In genomic region chr9:124384849-124385248, GRCh38 we compare ENCODE assay signal across 17 cellular contexts.
"Had no signal": no experiment of that assay in that cellular context is flagged by ENCODE, and none has a peak within 500 bp of the region (broad histone marks: within the 10 kb centered on the region; RNA-seq: fewer than 3 reads in every experiment).

No MANE protein-coding gene starts in this region.

- H3K27ac Mint-ChIP-seq: activated CD4-positive, alpha-beta memory T cell treated with anti-CD3 and anti-CD28 coated beads, Interleukin-2, amount 10 ng/mL, durations not matched to agents 7 days and 5 days; activated T-cell treated with anti-CD3 and anti-CD28 coated beads, Interleukin-2, amount 50 U/mL, for 24 hours; endodermal cell; neural progenitor cell; stimulated activated memory B cell treated with anti-CD40 and anti-IgM and Interleukin-4, amounts not matched to agents 10 μg/mL and 1 μg/mL and 100 μg/mL, for 72 hours had no signal

- ATAC-seq: gastrocnemius medialis; left colon; stimulated activated memory B cell treated with anti-CD40 and anti-IgM and Interleukin-4, amounts not matched to agents 10 μg/mL and 1 μg/mL and 100 μg/mL, for 72 hours had no signal

- H3K27me3 Mint-ChIP-seq: activated CD4-positive, alpha-beta memory T cell treated with anti-CD3 and anti-CD28 coated beads, Interleukin-2, amount 10 ng/mL, durations not matched to agents 7 days and 5 days; activated T-cell treated with anti-CD3 and anti-CD28 coated beads, Interleukin-2, amount 50 U/mL, for 24 hours; naive B cell; stimulated activated memory B cell treated with anti-CD40 and anti-IgM and Interleukin-4, amounts not matched to agents 10 μg/mL and 1 μg/mL and 100 μg/mL, for 72 hours had no signal

- DNase-seq: activated CD4-positive, alpha-beta memory T cell treated with anti-CD3 and anti-CD28 coated beads, Interleukin-2, amount 10 ng/mL, durations not matched to agents 7 days and 5 days; activated effector memory CD4-positive, alpha-beta T cell treated with Interleukin-2 at 50 U/mL for 16 hours; activated naive CD4-positive, alpha-beta T cell treated with anti-CD3 and anti-CD28 coated beads, Interleukin-2, amount 50 U/mL, for 16 hours; activated T-cell treated with anti-CD3 and anti-CD28 coated beads, Interleukin-2, amount 50 U/mL, for 24 hours; dorsolateral prefrontal cortex; endodermal cell; erythroblast; gastrocnemius medialis; left colon; naive B cell; stimulated activated CD4-positive, alpha-beta T cell treated with anti-CD3 and anti-CD28 coated beads, Interleukin-2, amount 100 ng/mL, for 48 hours; T1000; WERI-Rb-1 had no signal

- H3K27ac ChIP-seq: cardiac muscle cell, dorsolateral prefrontal cortex, gastrocnemius medialis, neural progenitor cell, parathyroid adenoma, WERI-Rb-1 had no signal

- H3K9me3 Mint-ChIP-seq: activated CD4-positive, alpha-beta memory T cell treated with anti-CD3 and anti-CD28 coated beads, Interleukin-2, amount 10 ng/mL, durations not matched to agents 7 days and 5 days; activated T-cell treated with anti-CD3 and anti-CD28 coated beads, Interleukin-2, amount 50 U/mL, for 24 hours; endodermal cell; naive B cell; neural progenitor cell; stimulated activated memory B cell treated with anti-CD40 and anti-IgM and Interleukin-4, amounts not matched to agents 10 μg/mL and 1 μg/mL and 100 μg/mL, for 72 hours had no signal

- H3K4me3 Mint-ChIP-seq: activated CD4-positive, alpha-beta memory T cell treated with anti-CD3 and anti-CD28 coated beads, Interleukin-2, amount 10 ng/mL, durations not matched to agents 7 days and 5 days; activated T-cell treated with anti-CD3 and anti-CD28 coated beads, Interleukin-2, amount 50 U/mL, for 24 hours; endodermal cell; naive B cell; neural progenitor cell; stimulated activated memory B cell treated with anti-CD40 and anti-IgM and Interleukin-4, amounts not matched to agents 10 μg/mL and 1 μg/mL and 100 μg/mL, for 72 hours had no signal
